ENCODE assay signal across 30 cellular contexts in genomic region chr12:124047045-124047566, GRCh38.
DNase-seq lines count a peak whose midpoint lies in the region; ATAC-seq, FAIRE-seq and TF ChIP-seq lines count a peak whose summit lies in the region.
"Had no signal": no experiment of that assay in that cellular context is flagged by ENCODE, and none has a peak within 500 bp of the region (broad histone marks: within the 10 kb centered on the region; RNA-seq: fewer than 3 reads in every experiment).

No MANE protein-coding gene starts in this region.

- dilution Hi-C loops in mammary epithelial cell (cut with HindIII; ENCODE audit: low sequenced_read_pairs): no loop called here

- peak; percentile 26 for FAIRE-seq in HTR-8/SVneo (lab: Jason Lieb, UNC)
- FAIRE-seq: A204.1, GM12878, GM12892, GM18507, GM19239 had no signal

- intact Hi-C loops in mammary epithelial cell (cut with micrococcal nuclease) (no loop called here), MCF 10A (cut with micrococcal nuclease) (no loop called here)

- H3K27ac Mint-ChIP-seq in MCF 10A (ENCODE audit: low read depth, unreplicated experiment): no peak overlapping the region
- H3K27ac Mint-ChIP-seq in endodermal cell: no peak overlapping the region
- H3K27ac Mint-ChIP-seq: CD14-positive monocyte; CD4-positive, alpha-beta memory T cell; CD4-positive, CD25-positive, alpha-beta regulatory T cell; CD8-positive, alpha-beta memory T cell had no signal

- peaks cover 18% of the 10 kb centered on the region for H3K9me3 Mint-ChIP-seq in MCF 10A (ENCODE audit: unreplicated experiment)
- H3K9me3 Mint-ChIP-seq in endodermal cell: peaks cover 28% of the 10 kb centered on the region

- H3K4me1 Mint-ChIP-seq in MCF 10A (ENCODE audit: insufficient read depth, unreplicated experiment) (peaks cover 5% of the 10 kb centered on the region), endodermal cell (no peaks in the 10 kb centered on the region)
- H3K4me1 Mint-ChIP-seq: CD14-positive monocyte; CD4-positive, CD25-positive, alpha-beta regulatory T cell; CD8-positive, alpha-beta memory T cell had no signal

- no peak for DNase-seq in mammary epithelial cell
- DNase-seq in MCF 10A (ENCODE audit: unreplicated experiment): no peak
- no peak for DNase-seq in HTR-8/SVneo (ENCODE audit: insufficient read length, low spot score)
- DNase-seq in endodermal cell: no peak
- no peak for DNase-seq in inferior parietal cortex (ENCODE audit: extremely low spot score)
- DNase-seq in NCI-H2029 treated with DMSO at 0.1 percent for 48 hours (lab: John Stamatoyannopoulos, UW): no peak
- DNase-seq: 8988T; ACHN; BE2C; C1 segment of cervical spinal cord; CD4-positive, alpha-beta memory T cell; CD4-positive, CD25-positive, alpha-beta regulatory T cell; CD8-positive, alpha-beta memory T cell; COR-L47; DMS 273 treated with DMSO at 0.1 percent for 48 hours; DMS153; DMS53; DMS79; DND-41; EL; GDM1 had no signal

- CTCF ChIA-PET in mammary epithelial cell (lab: Charles Lee; ENCODE audit: low non-redundant PET): interaction anchor here (0.7 kb wide), 1 partner anchor 11 kb away, joined by 6 read pairs; no protein-coding TSS in a partner anchor
- CTCF ChIA-PET in MCF 10A (lab: Yijun Ruan, JAX): interaction anchor here (0.5 to 2.9 kb wide), 6 partner anchors 195 to 724 kb away, joined by 3 to 10 read pairs (median 3); no protein-coding TSS in a partner anchor
- CTCF ChIA-PET in HEK293 (lab: Yijun Ruan, JAX): interaction anchor here (0.6 to 0.8 kb wide), 3 partner anchors 12 to 703 kb away, joined by 3 to 4 read pairs (median 3); no protein-coding TSS in a partner anchor

- H3K27me3 Mint-ChIP-seq in MCF 10A (ENCODE audit: insufficient read depth, unreplicated experiment) (no peaks in the 10 kb centered on the region), endodermal cell (ENCODE audit: insufficient read depth) (no peaks in the 10 kb centered on the region)

- H4K20me1 ChIP-seq in mammary epithelial cell (ENCODE audit: insufficient read depth, low read length): no peaks in the 10 kb centered on the region
- H4K20me1 ChIP-seq: BLaER1 had no signal

- H3K36me3 ChIP-seq in mammary epithelial cell (ENCODE audit: insufficient read depth, low read length) (no peaks in the 10 kb centered on the region), HEK293 (ENCODE audit: control insufficient read depth in 2 of 2, insufficient read depth in 1 of 2, low read length in 2 of 2) (no peaks in the 10 kb centered on the region), endodermal cell (ENCODE audit: control insufficient read depth, insufficient read depth, low read length) (no peaks in the 10 kb centered on the region)
- H3K36me3 ChIP-seq: BE2C, BLaER1 had no signal

- BruUV-seq in mammary epithelial cell (replicated peaks; lab: Mats Ljungman, UMichigan) (no TSS peak), MCF 10A (replicated peaks; lab: Mats Ljungman, UMichigan) (no TSS peak)

- peak overlapping the region; percentile 27 for H3K27ac ChIP-seq in mammary epithelial cell (ENCODE audit: insufficient read depth, low read depth, low read length)
- H3K27ac ChIP-seq in HEK293 (ENCODE audit: extremely low read depth, low read depth, low read length): no peak overlapping the region
- H3K27ac ChIP-seq in endodermal cell (ENCODE audit: low read depth, low read length): no peak overlapping the region
- H3K27ac ChIP-seq: BLaER1 had no signal

- ATAC-seq in GM21423 (IDR thresholded peaks at IDR 0.05; ENCODE audit: unreplicated experiment): no peak
- ATAC-seq: GM12878 had no signal

- no peaks in the 10 kb centered on the region for H3K79me2 ChIP-seq in mammary epithelial cell (ENCODE audit: insufficient read depth, low read length)

- H3K4me2 ChIP-seq in mammary epithelial cell (ENCODE audit: insufficient read depth, low read depth, low read length): no peak overlapping the region
- H3K4me2 ChIP-seq: BLaER1 had no signal

- H3K4me1 ChIP-seq in mammary epithelial cell (ENCODE audit: insufficient read depth, low read length): peaks cover 24% of the 10 kb centered on the region
- no peaks in the 10 kb centered on the region for H3K4me1 ChIP-seq in HEK293 (ENCODE audit: control insufficient read depth, insufficient read depth, low read length)
- H3K4me1 ChIP-seq in endodermal cell (ENCODE audit: control insufficient read depth, insufficient read depth, low read length): peaks cover 3% of the 10 kb centered on the region

- H3K36me3 Mint-ChIP-seq in MCF 10A (ENCODE audit: insufficient read depth, unreplicated experiment): peaks cover 10% of the 10 kb centered on the region
- peaks cover 8% of the 10 kb centered on the region for H3K36me3 Mint-ChIP-seq in endodermal cell (ENCODE audit: low read depth)
- H3K36me3 Mint-ChIP-seq: CD14-positive monocyte had no signal

- in situ Hi-C loops in mammary epithelial cell (cut with MboI; ENCODE audit: low sequenced_read_pairs in 2 of 2): loop anchor here (5.0 to 10.0 kb wide), 2 partner anchors 275 to 718 kb away; no protein-coding TSS in a partner anchor

- no peak for TF ChIP-seq CTCF in mammary epithelial cell (conservative IDR thresholded peaks at IDR 0.05 in 1 of 2, IDR thresholded peaks at IDR 0.05 in 1 of 2; ENCODE audit: extremely low read depth in 1 of 2, insufficient read depth in 1 of 2, low read depth in 1 of 2, low read length in 2 of 2)
- no peak for TF ChIP-seq CTCF in MCF 10A (IDR thresholded peaks at IDR 0.05; ENCODE audit: unreplicated experiment)
- TF ChIP-seq CTCF in HEK293 (tag by site-specific recombination; IDR thresholded peaks at IDR 0.05): no peak
- no peak for TF ChIP-seq CTCF in endodermal cell (conservative IDR thresholded peaks at IDR 0.05)

- H3K4me3 ChIP-seq in mammary epithelial cell (replicated peaks in 1 of 3; ENCODE audit: insufficient read depth in 1 of 3, low read depth in 2 of 3, low read length in 3 of 3): no peak overlapping the region
- no peak overlapping the region for H3K4me3 ChIP-seq in HEK293 (ENCODE audit: low read depth, low read length)
- H3K4me3 ChIP-seq in endodermal cell (ENCODE audit: low read length): peak overlapping the region; percentile 60
- H3K4me3 ChIP-seq: BLaER1, GM12878 had no signal

- no peaks in the 10 kb centered on the region for H3K27me3 ChIP-seq in mammary epithelial cell (ENCODE audit: insufficient read depth, low read length)
- H3K27me3 ChIP-seq in endodermal cell (ENCODE audit: control insufficient read depth, insufficient read depth, low read length, poor library complexity, severe bottlenecking): no peaks in the 10 kb centered on the region
- H3K27me3 ChIP-seq: BE2C, BLaER1 had no signal

- H3K4me3 Mint-ChIP-seq in MCF 10A (ENCODE audit: unreplicated experiment) (no peak overlapping the region), endodermal cell (no peak overlapping the region)
- H3K4me3 Mint-ChIP-seq: CD14-positive monocyte; CD4-positive, alpha-beta memory T cell; CD4-positive, CD25-positive, alpha-beta regulatory T cell; CD8-positive, alpha-beta memory T cell had no signal

- POLR2A ChIA-PET in MCF 10A (lab: Yijun Ruan, JAX) (interaction anchor here (0.6 to 1.1 kb wide), 3 partner anchors 16 to 700 kb away, joined by 3 read pairs; no protein-coding TSS in a partner anchor), HEK293 (lab: Yijun Ruan, JAX) (no interaction called here)

- H3K9ac ChIP-seq in mammary epithelial cell (ENCODE audit: insufficient read depth, low read length) (no peak overlapping the region), endodermal cell (ENCODE audit: extremely low read depth, low read length, poor library complexity, severe bottlenecking) (no peak overlapping the region)
- H3K9ac ChIP-seq: BLaER1 had no signal

- WGBS in mammary epithelial cell (ENCODE audit: low coverage, missing lambda C conversion rate): 94% methylated on average over 2 of the region's 3 CpGs
- WGBS in endodermal cell (ENCODE audit: insufficient coverage in 1 of 2, insufficient read length in 1 of 2), 2 experiments: 96 to 100% methylated on average over 1 to 3 of the region's 3 CpGs

- H3K9me3 ChIP-seq in mammary epithelial cell (replicated peaks; ENCODE audit: insufficient read depth, low read length) (peaks cover 14% of the 10 kb centered on the region), HEK293 (ENCODE audit: control insufficient read depth, insufficient read depth, low read depth, low read length) (no peaks in the 10 kb centered on the region), endodermal cell (ENCODE audit: control insufficient read depth, low read length) (peaks cover 22% of the 10 kb centered on the region)

- H2AFZ ChIP-seq in mammary epithelial cell (ENCODE audit: low read depth, low read length): no peak overlapping the region

TF ChIP-seq in HEK293, 187 proteins besides CTCF, POLR2A, EP300 and RAD21 (continues in another document):
- TF ChIP-seq ZNF148 (tag by site-specific recombination; IDR thresholded peaks at IDR 0.05; ENCODE audit: borderline replicate concordance): no peak
